In the genomic region with DNA sequence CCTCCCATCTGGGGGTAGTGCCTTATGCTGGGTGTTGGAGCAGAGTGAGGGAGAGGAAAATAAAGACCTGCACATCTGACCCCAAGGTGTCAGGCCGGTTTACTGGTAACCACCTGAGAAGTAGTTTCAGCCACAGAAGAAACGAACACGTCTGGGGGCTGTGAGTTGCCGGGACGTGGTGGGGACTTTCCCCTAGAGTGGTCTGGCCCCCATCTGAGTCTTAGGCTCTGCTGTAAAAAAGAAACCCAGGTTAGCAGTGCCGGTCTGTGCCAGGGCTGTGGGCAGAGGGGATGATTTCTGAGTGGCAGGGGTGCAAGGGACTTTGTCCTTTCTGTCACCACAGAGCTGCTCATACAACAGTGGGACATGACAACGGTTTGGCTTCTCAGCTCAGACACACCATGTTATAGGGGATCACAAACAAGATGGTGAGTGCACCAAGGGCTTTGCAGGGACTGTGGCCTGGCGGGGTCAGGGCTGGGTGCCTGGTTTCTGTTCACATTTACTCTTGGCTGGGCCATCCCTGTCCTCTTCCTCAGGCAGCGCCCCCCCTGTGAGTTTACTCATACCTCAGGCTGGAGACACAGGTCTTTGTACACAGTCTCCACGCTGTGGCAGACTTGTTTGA, we compare ENCODE assay signal across 13 cellular contexts. TPM values are rescaled to one million over a fixed set of nuclear protein-coding genes. Genes with fewer than 3 reads are reported as not detected.
A peak's percentile ranks its signal among the peaks of the same experiment; 100 is the strongest.
DNase-seq lines count a peak whose midpoint lies in the region; ATAC-seq and TF ChIP-seq lines count a peak whose summit lies in the region.
"Had no signal": no experiment of that assay in that cellular context is flagged by ENCODE, and none has a peak within 500 bp of the region (broad histone marks: within the 10 kb centered on the region; RNA-seq: fewer than 3 reads in every experiment).

No MANE protein-coding gene starts in this region.

- no peaks in the 10 kb centered on the region for H3K4me1 ChIP-seq in neural progenitor cell
- H3K4me1 ChIP-seq: heart right ventricle had no signal

- no peaks in the 10 kb centered on the region for H3K4me1 Mint-ChIP-seq in neural progenitor cell

- H3K27ac ChIP-seq in RWPE1 (peak overlapping the region; percentile 23; the same call in 1 of the 2 replicates), neural progenitor cell (no peak overlapping the region)
- H3K27ac ChIP-seq: heart right ventricle had no signal

- H3K36me3 ChIP-seq in GM06990 (ENCODE audit: control insufficient read depth, insufficient read depth, low read length) (peaks cover 17% of the 10 kb centered on the region), neural progenitor cell (no peaks in the 10 kb centered on the region)

- H3K79me2 ChIP-seq in neural progenitor cell (ENCODE audit: low read depth): no peaks in the 10 kb centered on the region

- peak; percentile 61 for DNase-seq in GM06990 (ENCODE audit: extremely low read depth, insufficient read length)
- no peak for DNase-seq in RWPE1 (ENCODE audit: low spot score)
- DNase-seq in neural progenitor cell (ENCODE audit: low spot score): no peak
- DNase-seq in DMS114 treated with DMSO at 0.1 percent for 48 hours (lab: John Stamatoyannopoulos, UW; ENCODE audit: unreplicated experiment): no peak
- DNase-seq: heart right ventricle, NCI-H82 had no signal

- no peak overlapping the region for H3K9ac ChIP-seq in neural progenitor cell

- H3K27ac Mint-ChIP-seq in neural progenitor cell: no peak overlapping the region
- H3K27ac Mint-ChIP-seq: stimulated activated naive CD8-positive, alpha-beta T cell treated with anti-CD3 and anti-CD28 coated beads, Interleukin-15, Interleukin-2, amounts not matched to agents 100 ng/mL and 50 ng/mL, for 24 hours; T-helper 2 cell treated with Interferon-gamma antibody and Interleukin-4, amounts not matched to agents 5 μg/mL and 100 μg/mL, for 36 hours had no signal

- no peak for TF ChIP-seq CTCF in GM06990 (IDR thresholded peaks at IDR 0.05; ENCODE audit: insufficient read depth, low read length, poor library complexity, severe bottlenecking)
- no peak for TF ChIP-seq CTCF in RWPE1 (conservative IDR thresholded peaks at IDR 0.05; ENCODE audit: low read depth)
- no peak for TF ChIP-seq CTCF in neural progenitor cell (IDR thresholded peaks at IDR 0.05)

- peaks cover under 1% of the 10 kb centered on the region for H3K36me3 Mint-ChIP-seq in neural progenitor cell

- H3K9me3 ChIP-seq in neural progenitor cell (ENCODE audit: low read depth): no peaks in the 10 kb centered on the region
- H3K9me3 ChIP-seq: heart right ventricle had no signal

- no peak overlapping the region for H3K4me3 Mint-ChIP-seq in neural progenitor cell
- H3K4me3 Mint-ChIP-seq: stimulated activated naive CD8-positive, alpha-beta T cell treated with anti-CD3 and anti-CD28 coated beads, Interleukin-15, Interleukin-2, amounts not matched to agents 100 ng/mL and 50 ng/mL, for 24 hours; T-helper 2 cell treated with Interferon-gamma antibody and Interleukin-4, amounts not matched to agents 5 μg/mL and 100 μg/mL, for 36 hours had no signal

- H3K9me3 Mint-ChIP-seq in neural progenitor cell: no peaks in the 10 kb centered on the region
- H3K9me3 Mint-ChIP-seq: stimulated activated naive CD8-positive, alpha-beta T cell treated with anti-CD3 and anti-CD28 coated beads, Interleukin-15, Interleukin-2, amounts not matched to agents 100 ng/mL and 50 ng/mL, for 24 hours; T-helper 2 cell treated with Interferon-gamma antibody and Interleukin-4, amounts not matched to agents 5 μg/mL and 100 μg/mL, for 36 hours had no signal

- POLR2A ChIA-PET in RWPE1 (lab: Yijun Ruan, JAX; ENCODE audit: low non-redundant PET): interaction anchor here (1.1 kb wide), 1 partner anchor 9 kb away, joined by 4 read pairs; the partner anchor contains the start of gene GCDH

- H3K27me3 ChIP-seq in GM06990 (replicated peaks; ENCODE audit: control insufficient read depth, insufficient read depth, low read length): no peaks in the 10 kb centered on the region
- H3K27me3 ChIP-seq in neural progenitor cell: no peaks in the 10 kb centered on the region
- H3K27me3 ChIP-seq: heart right ventricle had no signal

- CTCF ChIA-PET in RWPE1 (lab: Yijun Ruan, JAX): no interaction called here

- no peaks in the 10 kb centered on the region for H3F3A ChIP-seq in neural progenitor cell (ENCODE audit: low read depth)

- ATAC-seq in GM19043 (IDR thresholded peaks at IDR 0.05; ENCODE audit: low read depth, unreplicated experiment) (peak; percentile 66), HG02759 (IDR thresholded peaks at IDR 0.05; ENCODE audit: unreplicated experiment) (peak; percentile 75), GM21526 (IDR thresholded peaks at IDR 0.05; ENCODE audit: low FRiP score, unreplicated experiment) (no peak), HG03565 (IDR thresholded peaks at IDR 0.05; ENCODE audit: unreplicated experiment) (no peak)
- ATAC-seq: heart right ventricle had no signal

- H3K4me3 ChIP-seq in GM06990 (replicated peaks; ENCODE audit: low read depth, low read length): no peak overlapping the region
- H3K4me3 ChIP-seq in neural progenitor cell: no peak overlapping the region
- H3K4me3 ChIP-seq: heart right ventricle had no signal

- no peak overlapping the region for H3K4me2 ChIP-seq in neural progenitor cell

- H2AFZ ChIP-seq in neural progenitor cell (replicated peaks): no peak overlapping the region

- H4K20me1 ChIP-seq in neural progenitor cell (ENCODE audit: low read depth): no peaks in the 10 kb centered on the region

- peaks cover 2% of the 10 kb centered on the region for H3K27me3 Mint-ChIP-seq in neural progenitor cell (ENCODE audit: insufficient read depth, low read depth)
- H3K27me3 Mint-ChIP-seq: stimulated activated naive CD8-positive, alpha-beta T cell treated with anti-CD3 and anti-CD28 coated beads, Interleukin-15, Interleukin-2, amounts not matched to agents 100 ng/mL and 50 ng/mL, for 24 hours had no signal

RNA-seq across cellular contexts. Expression of gene GCDH, which starts 9.0 kb away (rescaled TPM):
- total RNA-seq in neural progenitor cell (ENCODE audit: low replicate concordance): 39.5 and 75.0 TPM in 2 replicates

RNA-seq across cellular contexts. Expression of gene KLF1, which starts 13.0 kb away (rescaled TPM):
- 0.43 and 0.64 TPM in 2 replicates for total RNA-seq in neural progenitor cell (ENCODE audit: low replicate concordance)

RNA-seq across cellular contexts. Expression of gene DNASE2, which starts 18.8 kb away (rescaled TPM):
- total RNA-seq in neural progenitor cell (ENCODE audit: low replicate concordance): 8.7 and 16.5 TPM in 2 replicates

RNA-seq across cellular contexts. Expression of gene SYCE2, which starts 19.1 kb away (rescaled TPM):
- total RNA-seq in neural progenitor cell (ENCODE audit: low replicate concordance): 1.8 and 6.4 TPM in 2 replicates
- total RNA-seq: skeletal muscle tissue had no signal

RNA-seq across cellular contexts. Expression of gene FARSA, which starts 33.5 kb away (rescaled TPM):
- total RNA-seq in neural progenitor cell (ENCODE audit: low replicate concordance): 21.4 and 51.6 TPM in 2 replicates

Comparison
In these comparisons a context has a peak if more than half of its experiments do, and no peak if none do; other contexts are left out.
1. ATAC-seq: peak in GM19043 (single experiment) and HG02759 (single experiment); none in GM21526 (single experiment) and HG03565 (single experiment).